Comparison of ENCODE assay signal across 12 cellular contexts in genomic region chr12:46401703-46402102, GRCh38. TPM values are rescaled to one million over a fixed set of nuclear protein-coding genes. Genes with fewer than 3 reads are reported as not detected.
A peak's percentile ranks its signal among the peaks of the same experiment; 100 is the strongest.
DNase-seq lines count a peak whose midpoint lies in the region; ATAC-seq, FAIRE-seq and TF ChIP-seq lines count a peak whose summit lies in the region.
"Had no signal": no experiment of that assay in that cellular context is flagged by ENCODE, and none has a peak within 500 bp of the region (broad histone marks: within the 10 kb centered on the region; RNA-seq: fewer than 3 reads in every experiment).

No MANE protein-coding gene starts in this region.

- TF ChIP-seq CTCF in WTC11 (IDR thresholded peaks at IDR 0.05) (no peak), foreskin fibroblast (IDR thresholded peaks at IDR 0.05; ENCODE audit: low read depth, low read length) (peak; percentile 19), pancreas (IDR thresholded peaks at IDR 0.05) (peak in 2 of 4 donors; percentile 22 to 30), psoas muscle (IDR thresholded peaks at IDR 0.05) (no peak)

- 28 to 34% methylated on average over 4 of the region's 4 CpGs for WGBS in pancreas, 2 donors
- WGBS in psoas muscle, 3 donors: 48 to 72% (median 57%) methylated on average over 4 of the region's 4 CpGs

- H3K36me3 Mint-ChIP-seq in WTC11: peaks cover 46% of the 10 kb centered on the region

- no peak overlapping the region for H3K27ac Mint-ChIP-seq in WTC11
- H3K27ac Mint-ChIP-seq: activated CD8-positive, alpha-beta T cell treated with anti-CD3 and anti-CD28 coated beads for 36 hours had no signal

- H3K36me3 ChIP-seq in pancreas: no peaks in the 10 kb centered on the region
- H3K36me3 ChIP-seq in psoas muscle (ENCODE audit: insufficient read depth in 1 of 2, low read depth in 1 of 2): no peaks in the 10 kb centered on the region

- H3K27ac ChIP-seq in pancreas (no peak overlapping the region), psoas muscle (no peak overlapping the region)

- CTCF ChIA-PET in WTC11 (lab: Charles Lee): interaction anchor here (1.1 kb wide), 1 partner anchor 9 kb away, joined by 4 read pairs; no protein-coding TSS in a partner anchor

- no peaks in the 10 kb centered on the region for H3K9me3 ChIP-seq in pancreas
- H3K9me3 ChIP-seq in psoas muscle: no peaks in the 10 kb centered on the region

- FAIRE-seq in pancreas (lab: Jason Lieb, UNC): no peak

- ATAC-seq in WTC11 (peak; percentile 65), pancreas (peak; percentile 69 to 82 (median 74)), psoas muscle (no peak)
- ATAC-seq: activated CD8-positive, alpha-beta T cell treated with anti-CD3 and anti-CD28 coated beads for 36 hours had no signal

- DNase-seq in Daoy (ENCODE audit: low read depth) (peak; percentile 43), WTC11 (ENCODE audit: low spot score) (no peak), foreskin fibroblast (peak; percentile 54 to 78), pancreas (peak in 2 of 6 donors; percentile 26 to 27), psoas muscle (no peak), OCI-M2 (lab: John Stamatoyannopoulos, UW; ENCODE audit: unreplicated experiment) (no peak), D341Med (ENCODE audit: low spot score) (no peak)
- DNase-seq in activated CD4-positive, alpha-beta T cell treated with anti-CD3 and anti-CD28 coated beads, Interleukin-2, amount 50 U/mL, for 4 hours: no peak
- DNase-seq: activated CD8-positive, alpha-beta T cell treated with anti-CD3 and anti-CD28 coated beads for 36 hours; NCI-H187 treated with DMSO at 0.1 percent for 48 hours; SHP77 had no signal

- H3K27me3 Mint-ChIP-seq in WTC11 (ENCODE audit: low read depth): peaks cover 12% of the 10 kb centered on the region
- H3K27me3 Mint-ChIP-seq: activated CD8-positive, alpha-beta T cell treated with anti-CD3 and anti-CD28 coated beads for 36 hours had no signal

- H3K27me3 ChIP-seq in pancreas: no peaks in the 10 kb centered on the region
- no peaks in the 10 kb centered on the region for H3K27me3 ChIP-seq in psoas muscle (ENCODE audit: insufficient read depth in 3 of 3, low read length in 2 of 3)

- peaks cover 0 to 9% (median 5%) of the 10 kb centered on the region in 3 donors for H3K4me1 ChIP-seq in pancreas
- H3K4me1 ChIP-seq in psoas muscle: peaks cover 32% of the 10 kb centered on the region

- intact Hi-C loops in pancreas (cut with DNase I): no loop called here
- intact Hi-C loops in psoas muscle (cut with DNase I): no loop called here

- POLR2A ChIA-PET in WTC11 (lab: Charles Lee): interaction anchor here (0.6 kb wide), 1 partner anchor 491 kb away, joined by 4 read pairs; no protein-coding TSS in a partner anchor

- H3K4me1 Mint-ChIP-seq in WTC11: peaks cover 42% of the 10 kb centered on the region

- H3K9me3 Mint-ChIP-seq in WTC11: peaks cover 39% of the 10 kb centered on the region

- H3K4me3 ChIP-seq in foreskin fibroblast (ENCODE audit: low read depth in 1 of 2, low read length in 2 of 2): no peak overlapping the region
- no peak overlapping the region for H3K4me3 ChIP-seq in pancreas
- no peak overlapping the region for H3K4me3 ChIP-seq in psoas muscle

- H3K4me3 Mint-ChIP-seq in WTC11: no peak overlapping the region
- H3K4me3 Mint-ChIP-seq: activated CD8-positive, alpha-beta T cell treated with anti-CD3 and anti-CD28 coated beads for 36 hours; brain had no signal

TF ChIP-seq in WTC11, 78 proteins besides CTCF, POLR2A, EP300 and RAD21:
- TF ChIP-seq IRF2 (CRISPR knock-in tag; IDR thresholded peaks at IDR 0.05; ENCODE audit: borderline replicate concordance, low read depth) (no peak), SMAD3 (CRISPR knock-in tag; IDR thresholded peaks at IDR 0.05; ENCODE audit: borderline replicate concordance) (no peak), NFE2L1 (CRISPR knock-in tag; IDR thresholded peaks at IDR 0.05) (no peak), TP53 (CRISPR knock-in tag; IDR thresholded peaks at IDR 0.05) (no peak)

RNA-seq across cellular contexts. Expression of gene SLC38A2, which starts 29.1 kb away (rescaled TPM):
- total RNA-seq in Daoy (2014; rRNA removed; shearing (Covaris generic)): 361 and 424 TPM in 2 replicates
- 295 to 381 TPM (median 309 TPM) in 3 replicates for total RNA-seq in WTC11 (2021)
- 100 to 1,000 TPM in 1 of 6 donors, 10 to 100 TPM in 5; 32.4 to 155 (median 81.5) TPM for total RNA-seq in pancreas
- polyA plus RNA-seq in pancreas: 10 to 100 TPM; 24.2 to 49.3 TPM
- 100 to 1,000 TPM; 287 to 428 (median 331) TPM for total RNA-seq in psoas muscle
- 100 to 1,000 TPM in 2 of 3 donors, 10 to 100 TPM in 1; 35.8 to 317 (median 180) TPM for polyA plus RNA-seq in psoas muscle

Comparison
In these comparisons a context has a peak if more than half of its experiments do, and no peak if none do; other contexts are left out.
1. DNase-seq: peak in Daoy (single experiment) and foreskin fibroblast (2 of 2); none in WTC11 (single experiment), psoas muscle (0 of 2), OCI-M2 (single experiment), activated CD4-positive, alpha-beta T cell treated with anti-CD3 and anti-CD28 coated beads, Interleukin-2, amount 50 U/mL, for 4 hours (0 of 2) and D341Med (single experiment).
2. ATAC-seq: peak in WTC11 (single experiment) and pancreas (4 of 4); none in psoas muscle (0 of 4).